ENCODE assay signal across 8 cellular contexts in the genomic region with DNA sequence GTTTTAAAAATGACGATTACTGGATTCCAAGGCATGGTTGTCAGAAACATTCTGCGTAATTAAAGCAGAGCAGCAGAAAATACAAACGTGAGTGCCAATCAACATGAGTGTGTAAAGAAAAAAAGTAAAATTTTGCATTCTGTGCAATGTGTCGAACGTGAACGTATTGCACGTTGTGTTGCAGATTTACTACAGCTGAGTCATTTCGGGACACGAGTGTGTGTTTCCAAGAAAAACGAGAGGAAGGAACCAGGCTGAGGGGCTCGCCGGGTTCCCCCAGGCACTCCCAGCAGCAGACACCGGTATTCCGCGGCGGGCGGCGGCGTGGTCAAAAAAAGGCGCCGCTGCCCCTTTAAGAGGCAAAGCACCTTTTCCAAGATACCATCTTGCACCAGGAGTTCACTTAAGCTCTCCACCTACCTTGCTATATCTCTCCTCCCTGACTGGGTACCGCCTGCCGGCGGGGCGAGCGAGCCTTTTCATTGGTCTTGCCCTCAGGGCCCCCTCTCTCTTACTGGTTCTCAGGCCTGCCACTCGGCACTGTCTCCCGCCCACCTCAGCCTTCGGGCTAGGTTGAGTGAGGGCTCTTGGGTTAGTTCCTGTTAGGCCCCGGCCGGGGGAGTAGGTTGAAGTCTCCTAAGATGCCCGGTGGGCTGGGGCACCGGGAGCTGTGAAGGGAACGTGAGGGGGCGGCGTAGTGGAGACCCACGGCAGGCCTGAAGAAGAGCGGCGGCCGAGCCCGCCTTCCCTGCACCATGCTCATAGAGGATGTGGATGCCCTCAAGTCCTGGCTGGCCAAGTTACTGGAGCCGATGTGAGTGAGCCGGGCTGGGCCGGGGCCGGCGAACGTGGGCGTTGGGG. TPM values are rescaled to one million over a fixed set of nuclear protein-coding genes. Genes with fewer than 3 reads are reported as not detected.
A peak's percentile ranks its signal among the peaks of the same experiment; 100 is the strongest.
DNase-seq lines count a peak whose midpoint lies in the region; ATAC-seq and TF ChIP-seq lines count a peak whose summit lies in the region.

A gene with protein sequence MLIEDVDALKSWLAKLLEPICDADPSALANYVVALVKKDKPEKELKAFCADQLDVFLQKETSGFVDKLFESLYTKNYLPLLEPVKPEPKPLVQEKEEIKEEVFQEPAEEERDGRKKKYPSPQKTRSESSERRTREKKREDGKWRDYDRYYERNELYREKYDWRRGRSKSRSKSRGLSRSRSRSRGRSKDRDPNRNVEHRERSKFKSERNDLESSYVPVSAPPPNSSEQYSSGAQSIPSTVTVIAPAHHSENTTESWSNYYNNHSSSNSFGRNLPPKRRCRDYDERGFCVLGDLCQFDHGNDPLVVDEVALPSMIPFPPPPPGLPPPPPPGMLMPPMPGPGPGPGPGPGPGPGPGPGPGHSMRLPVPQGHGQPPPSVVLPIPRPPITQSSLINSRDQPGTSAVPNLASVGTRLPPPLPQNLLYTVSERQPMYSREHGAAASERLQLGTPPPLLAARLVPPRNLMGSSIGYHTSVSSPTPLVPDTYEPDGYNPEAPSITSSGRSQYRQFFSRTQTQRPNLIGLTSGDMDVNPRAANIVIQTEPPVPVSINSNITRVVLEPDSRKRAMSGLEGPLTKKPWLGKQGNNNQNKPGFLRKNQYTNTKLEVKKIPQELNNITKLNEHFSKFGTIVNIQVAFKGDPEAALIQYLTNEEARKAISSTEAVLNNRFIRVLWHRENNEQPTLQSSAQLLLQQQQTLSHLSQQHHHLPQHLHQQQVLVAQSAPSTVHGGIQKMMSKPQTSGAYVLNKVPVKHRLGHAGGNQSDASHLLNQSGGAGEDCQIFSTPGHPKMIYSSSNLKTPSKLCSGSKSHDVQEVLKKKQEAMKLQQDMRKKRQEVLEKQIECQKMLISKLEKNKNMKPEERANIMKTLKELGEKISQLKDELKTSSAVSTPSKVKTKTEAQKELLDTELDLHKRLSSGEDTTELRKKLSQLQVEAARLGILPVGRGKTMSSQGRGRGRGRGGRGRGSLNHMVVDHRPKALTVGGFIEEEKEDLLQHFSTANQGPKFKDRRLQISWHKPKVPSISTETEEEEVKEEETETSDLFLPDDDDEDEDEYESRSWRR (plus strand): TSS at position 595 of the 861 bp plus-strand sequence. CDS start 161 bp downstream, at position 756.

- peak within 1 kb of the TSS; percentile 89 for H3K14ac ChIP-seq in trophoblast cell (ENCODE audit: low read length)

- H4K8ac ChIP-seq in trophoblast cell (ENCODE audit: low read depth, low read length): peak within 1 kb of the TSS; percentile 98

- no peaks in the 10 kb centered on the region for H3F3A ChIP-seq in SU-DHL-6 (ENCODE audit: insufficient read depth)

- H3K9ac ChIP-seq in SU-DHL-6 (ENCODE audit: low read length) (peak within 1 kb of the TSS; percentile 79), trophoblast cell (ENCODE audit: low read length) (peak within 1 kb of the TSS; percentile 83)

- H3K27me3 ChIP-seq in SU-DHL-6 (ENCODE audit: low read length) (no peaks in the 10 kb centered on the region), trophoblast cell (ENCODE audit: insufficient read depth, low read length) (no peaks in the 10 kb centered on the region), transverse colon (no peaks in the 10 kb centered on the region)

- peak within 1 kb of the TSS; percentile 88 for H2AK5ac ChIP-seq in trophoblast cell (ENCODE audit: low read length)

- peaks cover 46% of the 10 kb centered on the region for H3K79me2 ChIP-seq in SU-DHL-6 (ENCODE audit: insufficient read depth, low read length)
- peaks cover 17% of the 10 kb centered on the region for H3K79me2 ChIP-seq in trophoblast cell (ENCODE audit: control insufficient read depth, insufficient read depth, low read length, poor library complexity)

- no CpG with 5 or more reads among the region's 48 CpGs for WGBS in trophoblast cell (ENCODE audit: extremely low coverage, insufficient coverage, insufficient read length)
- 0 to 1% methylated on average over 15 to 45 of the region's 48 CpGs for WGBS in transverse colon (ENCODE audit: low coverage in 1 of 2), 2 donors

- H3K4me2 ChIP-seq in SU-DHL-6 (ENCODE audit: low read depth, low read length, poor library complexity, severe bottlenecking): peak within 1 kb of the TSS; percentile 94
- H3K4me2 ChIP-seq in trophoblast cell (ENCODE audit: low read length): peak within 1 kb of the TSS; percentile 64

- TF ChIP-seq EP300 in transverse colon (IDR thresholded peaks at IDR 0.05; ENCODE audit: low read depth): no peak

- no peaks in the 10 kb centered on the region for H3K36me3 Mint-ChIP-seq in activated naive CD8-positive, alpha-beta T cell treated with anti-CD3 and anti-CD28 coated beads, Interleukin-2, amount 50 U/mL, for 24 hours (ENCODE audit: low read depth)

- peak within 1 kb of the TSS; percentile 96 for H3K4ac ChIP-seq in trophoblast cell (ENCODE audit: low read depth, low read length)

- 0 out of 2 replicates have a peak, but pooled peaks cover 3% of the 10 kb centered on the region for H4K20me1 ChIP-seq in SU-DHL-6 (ENCODE audit: low read depth, low read length)

- H3K4me3 ChIP-seq in GM12865 (ENCODE audit: low read depth, low read length) (peak within 1 kb of the TSS; percentile 93), SU-DHL-6 (ENCODE audit: insufficient read depth, low read length, poor library complexity, severe bottlenecking) (peak within 1 kb of the TSS; percentile 94), trophoblast cell (ENCODE audit: low read depth, low read length) (peak within 1 kb of the TSS; percentile 97), transverse colon (peak within 1 kb of the TSS; percentile 85 to 96 (median 90))

- H3K27ac Mint-ChIP-seq in activated naive CD8-positive, alpha-beta T cell treated with anti-CD3 and anti-CD28 coated beads, Interleukin-2, amount 50 U/mL, for 24 hours: no peak within 1 kb of the TSS

- peaks cover 4% of the 10 kb centered on the region for H3K79me1 ChIP-seq in trophoblast cell (ENCODE audit: low read length)

- peak within 1 kb of the TSS; percentile 97 for H3K18ac ChIP-seq in trophoblast cell (ENCODE audit: low read length)

- peak; percentile 100 for ATAC-seq in HG02759 (IDR thresholded peaks at IDR 0.05; ENCODE audit: unreplicated experiment)
- ATAC-seq in activated naive CD8-positive, alpha-beta T cell treated with anti-CD3 and anti-CD28 coated beads, Interleukin-2, amount 50 U/mL, for 24 hours: peak; percentile 100

- peaks cover 0 to 2% of the 10 kb centered on the region in 2 experiments for H3K4me1 ChIP-seq in trophoblast cell (ENCODE audit: control insufficient read depth in 1 of 2, insufficient read depth in 2 of 2, low read length in 2 of 2)
- peaks cover 7 to 36% (median 22%) of the 10 kb centered on the region in 4 donors for H3K4me1 ChIP-seq in transverse colon

- peaks cover 25% of the 10 kb centered on the region for H3K4me1 Mint-ChIP-seq in activated naive CD8-positive, alpha-beta T cell treated with anti-CD3 and anti-CD28 coated beads, Interleukin-2, amount 50 U/mL, for 24 hours

- peak within 1 kb of the TSS; percentile 96 for H4K12ac ChIP-seq in trophoblast cell (ENCODE audit: low read depth, low read length)

- H2BK120ac ChIP-seq in trophoblast cell (ENCODE audit: insufficient read depth, low read length, poor library complexity): peak within 1 kb of the TSS; percentile 67

- H3K4me3 Mint-ChIP-seq in activated naive CD8-positive, alpha-beta T cell treated with anti-CD3 and anti-CD28 coated beads, Interleukin-2, amount 50 U/mL, for 24 hours: no peak within 1 kb of the TSS

- H3K27ac ChIP-seq in SU-DHL-6 (ENCODE audit: low read depth, low read length) (peak within 1 kb of the TSS; percentile 63), trophoblast cell (ENCODE audit: low read depth, low read length) (peak within 1 kb of the TSS; percentile 90), transverse colon (peak within 1 kb of the TSS; percentile 88 to 93 (median 88))

- no peaks in the 10 kb centered on the region for H3K9me2 ChIP-seq in SU-DHL-6 (replicated peaks; ENCODE audit: insufficient read depth, low read length)

- H4K91ac ChIP-seq in trophoblast cell (ENCODE audit: low read depth, low read length): peak within 1 kb of the TSS; percentile 98

- intact Hi-C loops in cardiac septum (cut with DNase I) (loop anchor here (1.0 kb wide), 1 partner anchor 21 kb away; the partner anchor contains the start of gene LARS1), transverse colon (cut with DNase I; ENCODE audit: low total_unique reads) (no loop called here)

- H3K23ac ChIP-seq in trophoblast cell (ENCODE audit: low read length): no peak within 1 kb of the TSS

- H2AFZ ChIP-seq in SU-DHL-6 (ENCODE audit: low read depth, low read length, severe bottlenecking): peak within 1 kb of the TSS; percentile 94
- H2AFZ ChIP-seq in trophoblast cell (ENCODE audit: insufficient read depth, low read length, poor library complexity): peak within 1 kb of the TSS; percentile 61

- no peaks in the 10 kb centered on the region for H3K9me3 Mint-ChIP-seq in activated naive CD8-positive, alpha-beta T cell treated with anti-CD3 and anti-CD28 coated beads, Interleukin-2, amount 50 U/mL, for 24 hours

- no peaks in the 10 kb centered on the region for H3K27me3 Mint-ChIP-seq in activated naive CD8-positive, alpha-beta T cell treated with anti-CD3 and anti-CD28 coated beads, Interleukin-2, amount 50 U/mL, for 24 hours

- H2BK5ac ChIP-seq in trophoblast cell (ENCODE audit: low read depth, low read length, poor library complexity): peak within 1 kb of the TSS; percentile 80

- TF ChIP-seq CTCF in GM12865 (IDR thresholded peaks at IDR 0.05; ENCODE audit: insufficient read depth, low read depth, low read length, missing control alignments) (no peak), SU-DHL-6 (IDR thresholded peaks at IDR 0.05; ENCODE audit: insufficient read depth, low read length, poor library complexity, severe bottlenecking) (no peak), transverse colon (IDR thresholded peaks at IDR 0.05) (no peak)

- H3K36me3 ChIP-seq in SU-DHL-6 (ENCODE audit: low read length): no peaks in the 10 kb centered on the region
- H3K36me3 ChIP-seq in trophoblast cell (ENCODE audit: control insufficient read depth in 1 of 2, insufficient read depth in 2 of 2, low read length in 2 of 2): peaks cover 0 to 3% of the 10 kb centered on the region in 2 experiments
- H3K36me3 ChIP-seq in transverse colon: no peaks in the 10 kb centered on the region

- TF ChIP-seq POLR2A in transverse colon (IDR thresholded peaks at IDR 0.05): peak; percentile 78

- no peaks in the 10 kb centered on the region for H3K9me3 ChIP-seq in SU-DHL-6 (ENCODE audit: insufficient read depth, low read length)
- no peaks in the 10 kb centered on the region for H3K9me3 ChIP-seq in trophoblast cell (ENCODE audit: insufficient read depth, low read depth, low read length)
- no peaks in the 10 kb centered on the region for H3K9me3 ChIP-seq in transverse colon

- H2BK12ac ChIP-seq in trophoblast cell (ENCODE audit: low read length): no peak within 1 kb of the TSS

- DNase-seq in GM12865 (ENCODE audit: low read depth) (peak; percentile 99), NCI-H1417 (lab: John Stamatoyannopoulos, UW) (peak; percentile 90 to 97 (median 96)), cardiac septum (ENCODE audit: low spot score) (peak; percentile 98), trophoblast cell (peak; percentile 93 to 98), transverse colon (peak; percentile 97)
- peak; percentile 96 for DNase-seq in activated naive CD8-positive, alpha-beta T cell treated with anti-CD3 and anti-CD28 coated beads, Interleukin-2, amount 50 U/mL, for 24 hours

- in situ Hi-C loops in transverse colon (cut with MboI; ENCODE audit: low pct_ligation_motif_present in 1 of 4, low pct_unique_long_range_greater_than_20kb in 1 of 4, low sequenced_read_pairs in 3 of 4): no loop called here

RNA-seq across cellular contexts. Expression of the gene that starts here (rescaled TPM):
- total RNA-seq in cardiac septum (16.1 TPM), transverse colon (10 to 100 TPM in 3 of 4 donors, 1 to 10 TPM in 1; 6.0 to 21.6 (median 14.9) TPM)
- polyA plus RNA-seq in trophoblast cell (2013): 15.4 and 15.5 TPM in 2 replicates

Comparison
In these comparisons a context has a peak if more than half of its experiments do, and no peak if none do; other contexts are left out.
1. Peak in every context shown above with its lines: DNase-seq, ATAC-seq, H3K4me3 ChIP-seq and H3K27ac ChIP-seq.